8 cellular contexts compared by ENCODE assay signal in the genomic region with DNA sequence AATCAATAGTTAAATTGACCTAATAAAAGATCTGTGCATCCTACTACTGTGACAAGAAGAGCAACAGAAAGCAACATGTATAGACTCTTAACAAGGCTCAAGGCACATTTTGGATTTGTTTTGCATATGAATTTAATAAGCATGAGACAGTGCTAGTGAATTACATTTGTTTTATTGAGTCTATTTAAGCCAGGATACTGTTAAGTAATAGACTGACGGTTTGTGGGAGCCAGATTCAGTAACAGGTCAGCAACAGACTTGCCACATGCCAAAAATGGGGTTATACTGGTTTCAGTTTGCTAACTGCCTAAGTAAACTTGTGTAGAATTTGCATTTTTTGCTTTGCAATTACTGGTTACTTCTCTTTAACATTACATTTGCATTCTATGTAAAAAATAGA. TPM values are rescaled to one million over a fixed set of nuclear protein-coding genes. Genes with fewer than 3 reads are reported as not detected.
DNase-seq lines count a peak whose midpoint lies in the region; ATAC-seq and TF ChIP-seq lines count a peak whose summit lies in the region.

No MANE protein-coding gene starts in this region.

- H3K27ac Mint-ChIP-seq in IgD-negative memory B cell, result peak overlapping the region; percentile 20 to 83 (median 37)

- ATAC-seq in esophagus mucosa, result peak; percentile 54

- peak; percentile 13 for DNase-seq in GM20000 (ENCODE audit: low spot score)
- no peak for DNase-seq in ecto neural progenitor cell (ENCODE audit: low spot score)
- DNase-seq in glomerular visceral epithelial cell (ENCODE audit: extremely low spot score), result no peak
- DNase-seq in NCI-H345 (lab: John Stamatoyannopoulos, UW), result no peak
- no peak for DNase-seq in epidermal melanocyte (ENCODE audit: insufficient read length, low spot score)

- H3K4me1 ChIP-seq in BLaER1 treated with 17β-estradiol and CSF1 and Interleukin-3, amounts not matched to agents 10 nM and 100 nM, result peaks cover 33 to 70% (median 52%) of the 10 kb centered on the region in 10 experiments

- H3K9ac ChIP-seq in BLaER1 treated with 17β-estradiol and CSF1 and Interleukin-3, amounts not matched to agents 10 nM and 100 nM, result peak overlapping the region in 4 of 11 experiments; percentile 18 to 43 (median 32); a peak in 7 of 22 replicates

- peak overlapping the region; percentile 43 to 80 (median 63); a peak in 21 of 22 replicates for H3K4me2 ChIP-seq in BLaER1 treated with 17β-estradiol and CSF1 and Interleukin-3, amounts not matched to agents 10 nM and 100 nM

- no peaks in the 10 kb centered on the region for H3K27me3 ChIP-seq in BLaER1 treated with 17β-estradiol and CSF1 and Interleukin-3, amounts not matched to agents 10 nM and 100 nM

- H3K9me3 Mint-ChIP-seq in IgD-negative memory B cell, result peaks cover 0 to 1% (median 0%) of the 10 kb centered on the region in 3 donors

- peaks cover 0 to 15% (median 8%) of the 10 kb centered on the region in 11 experiments; a peak in 14 of 22 replicates for H3K9me3 ChIP-seq in BLaER1 treated with 17β-estradiol and CSF1 and Interleukin-3, amounts not matched to agents 10 nM and 100 nM (replicated peaks in 1 of 11)

- no peak overlapping the region for H3K4me3 ChIP-seq in BLaER1 treated with 17β-estradiol and CSF1 and Interleukin-3, amounts not matched to agents 10 nM and 100 nM

- H3K36me3 ChIP-seq in BLaER1 treated with 17β-estradiol and CSF1 and Interleukin-3, amounts not matched to agents 10 nM and 100 nM, result peaks cover 0 to 34% (median 16%) of the 10 kb centered on the region in 11 experiments; a peak in 16 of 22 replicates

- peak overlapping the region; percentile 23 to 65 (median 57); a peak in 18 of 22 replicates for H3K27ac ChIP-seq in BLaER1 treated with 17β-estradiol and CSF1 and Interleukin-3, amounts not matched to agents 10 nM and 100 nM

- H4K20me1 ChIP-seq in BLaER1 treated with 17β-estradiol and CSF1 and Interleukin-3, amounts not matched to agents 10 nM and 100 nM, result peaks cover 0 to 33% (median 0%) of the 10 kb centered on the region in 11 experiments; a peak in 10 of 22 replicates

- peaks cover 6% of the 10 kb centered on the region for H3K36me3 Mint-ChIP-seq in IgD-negative memory B cell

- no peaks in the 10 kb centered on the region for H3K27me3 Mint-ChIP-seq in IgD-negative memory B cell

- H3K4me1 Mint-ChIP-seq in IgD-negative memory B cell, result peaks cover 50 to 69% (median 62%) of the 10 kb centered on the region in 3 donors

- peak overlapping the region in 3 of 4 donors; percentile 30 to 80 (median 71) for H3K4me3 Mint-ChIP-seq in IgD-negative memory B cell

- TF ChIP-seq CTCF in GM20000 (IDR thresholded peaks at IDR 0.05; ENCODE audit: extremely low read depth, missing control alignments), result no peak

RNA-seq across cellular contexts. Expression of a gene that starts 54.0 kb away (rescaled TPM):
- 200 TPM for polyA plus RNA-seq in IgD-negative memory B cell
- total RNA-seq in esophagus mucosa, result 95.4 TPM
